ENCODE assay signal across 36 cellular contexts in genomic region chr6:156577749-156578148, GRCh38.
"Had no signal": no experiment of that assay in that cellular context is flagged by ENCODE, and none has a peak within 500 bp of the region (broad histone marks: within the 10 kb centered on the region; RNA-seq: fewer than 3 reads in every experiment).

No MANE protein-coding gene starts in this region.

- H3K27ac ChIP-seq: body of pancreas, brain microvascular endothelial cell, breast epithelium, VCaP had no signal

- H3K27me3 ChIP-seq: body of pancreas, brain microvascular endothelial cell, breast epithelium had no signal

- DNase-seq: activated B cell treated with CpG ODN at 0.5 μM for 24 hours; activated CD4-positive, alpha-beta memory T cell treated with anti-CD3 and anti-CD28 coated beads for 36 hours; activated CD4-positive, alpha-beta T cell treated with anti-CD3 and anti-CD28 coated beads for 4 hours; activated CD4-positive, alpha-beta T cell treated with anti-CD3 and anti-CD28 coated beads, Interleukin-2, amount 10 ng/mL, durations not matched to agents 24 days and 14 days; activated CD4-positive, alpha-beta T cell treated with anti-CD3 and anti-CD28 coated beads, Interleukin-2, amount 50 U/mL, for 1 hour; activated CD4-positive, alpha-beta T cell treated with anti-CD3 and anti-CD28 coated beads, Interleukin-2, amount 50 U/mL, for 4 hours; activated CD4-positive, CD25-positive, alpha-beta regulatory T cell treated with anti-CD3 and anti-CD28 coated beads, Interleukin-2, amount 50 U/mL, for 72 hours; activated CD8-positive, alpha-beta memory T cell treated with anti-CD3 and anti-CD28 coated beads, Interleukin-2, amount 50 U/mL, for 4 hours; activated CD8-positive, alpha-beta T cell treated with anti-CD3 and anti-CD28 coated beads for 36 hours; activated effector memory CD4-positive, alpha-beta T cell treated with anti-CD3 and anti-CD28 coated beads, Interleukin-2, amount 50 U/mL, for 16 hours; activated gamma-delta T cell treated with Interleukin-2 at 50 U/mL for 16 hours; activated naive CD4-positive, alpha-beta T cell; activated naive CD4-positive, alpha-beta T cell treated with anti-CD3 and anti-CD28 coated beads for 36 hours; activated naive CD4-positive, alpha-beta T cell treated with anti-CD3 and anti-CD28 coated beads, Interleukin-2, amount 50 U/mL, for 16 hours; activated naive CD8-positive, alpha-beta T cell treated with anti-CD3 and anti-CD28 coated beads for 36 hours; activated T-cell treated with anti-CD3 and anti-CD28 coated beads for 4 hours; activated T-cell treated with anti-CD3 and anti-CD28 coated beads, Interleukin-2, amount 50 U/mL, for 1 hour; activated T-cell treated with anti-CD3 and anti-CD28 coated beads, Interleukin-2, amount 50 U/mL, for 4 hours; activated T-cell treated with anti-CD3 and anti-CD28 coated beads, Interleukin-2, amount 50 U/mL, for 72 hours; amygdala; anterior cingulate cortex; body of pancreas; brain microvascular endothelial cell; central memory CD4-positive, alpha-beta T cell; T-helper 1 cell; T-helper 2 cell; T-helper 9 cell had no signal

- H3K9me3 ChIP-seq: body of pancreas had no signal

- H3K4me1 Mint-ChIP-seq: activated B cell treated with CpG ODN at 0.5 μM for 24 hours; activated CD4-positive, alpha-beta T cell treated with anti-CD3 and anti-CD28 coated beads, Interleukin-2, amount 10 ng/mL, durations not matched to agents 24 days and 14 days; activated naive CD8-positive, alpha-beta T cell treated with anti-CD3 and anti-CD28 coated beads for 36 hours; activated T-helper 17 cell treated with anti-CD3 and anti-CD28 coated beads, Interleukin-2, amount 50 U/mL, for 72 hours had no signal

- H3K4me3 ChIP-seq: body of pancreas, breast epithelium had no signal

- ATAC-seq: activated CD8-positive, alpha-beta T cell treated with anti-CD3 and anti-CD28 coated beads for 36 hours; activated naive CD4-positive, alpha-beta T cell treated with anti-CD3 and anti-CD28 coated beads, Interleukin-2, amount 50 U/mL, for 72 hours; activated T-cell treated with anti-CD3 and anti-CD28 coated beads, Interleukin-2, amount 50 U/mL, for 4 hours; activated T-cell treated with anti-CD3 and anti-CD28 coated beads, Interleukin-2, amount 50 U/mL, for 72 hours; activated T-helper 17 cell treated with anti-CD3 and anti-CD28 coated beads, Interleukin-2, amount 50 U/mL, for 72 hours; body of pancreas had no signal

- H3K4me1 ChIP-seq: body of pancreas, breast epithelium had no signal

- H3K27me3 Mint-ChIP-seq: activated B cell treated with CpG ODN at 0.5 μM for 24 hours; activated CD4-positive, alpha-beta T cell treated with anti-CD3 and anti-CD28 coated beads, Interleukin-2, amount 10 ng/mL, durations not matched to agents 24 days and 14 days had no signal

- FAIRE-seq: astrocyte, TTC549 had no signal

- H3K27ac Mint-ChIP-seq: activated B cell treated with CpG ODN at 0.5 μM for 24 hours; activated CD4-positive, alpha-beta memory T cell treated with anti-CD3 and anti-CD28 coated beads for 36 hours; activated CD4-positive, alpha-beta T cell treated with anti-CD3 and anti-CD28 coated beads, Interleukin-2, amount 10 ng/mL, durations not matched to agents 24 days and 14 days; activated CD8-positive, alpha-beta T cell treated with anti-CD3 and anti-CD28 coated beads for 36 hours; activated naive CD4-positive, alpha-beta T cell treated with anti-CD3 and anti-CD28 coated beads for 36 hours; activated naive CD4-positive, alpha-beta T cell treated with anti-CD3 and anti-CD28 coated beads, Interleukin-2, amount 50 U/mL, for 72 hours; activated naive CD8-positive, alpha-beta T cell treated with anti-CD3 and anti-CD28 coated beads for 36 hours; activated T-cell treated with anti-CD3 and anti-CD28 coated beads, Interleukin-2, amount 50 U/mL, for 72 hours; activated T-helper 1 cell treated with anti-CD3 and anti-CD28 coated beads, Interleukin-12 subunit alpha, Interleukin-12 subunit beta, Interleukin-2, Interleukin-4 antibody, amounts not matched to agents 30 ng/mL and 10 ng/mL and 1 ng/mL, durations not matched to agents 14 hours and 24 hours and 36 hours; activated T-helper 17 cell treated with anti-CD3 and anti-CD28 coated beads, Interleukin-2, amount 50 U/mL, for 72 hours; T-helper 1 cell treated with Interleukin-12 subunit alpha and Interleukin-12 subunit beta and Interleukin-4 antibody, amounts not matched to agents 30 μg/mL and 1 μg/mL, for 36 hours; T-helper 2 cell treated with Interferon-gamma antibody and Interleukin-4, amounts not matched to agents 5 μg/mL and 100 μg/mL, for 36 hours had no signal

- H3K4me3 Mint-ChIP-seq: activated B cell treated with CpG ODN at 0.5 μM for 24 hours; activated CD4-positive, alpha-beta memory T cell treated with anti-CD3 and anti-CD28 coated beads for 36 hours; activated CD4-positive, alpha-beta T cell treated with anti-CD3 and anti-CD28 coated beads, Interleukin-2, amount 10 ng/mL, durations not matched to agents 24 days and 14 days; activated CD8-positive, alpha-beta T cell treated with anti-CD3 and anti-CD28 coated beads for 36 hours; activated naive CD4-positive, alpha-beta T cell treated with anti-CD3 and anti-CD28 coated beads for 36 hours; activated naive CD8-positive, alpha-beta T cell treated with anti-CD3 and anti-CD28 coated beads for 36 hours; activated T-cell treated with anti-CD3 and anti-CD28 coated beads, Interleukin-2, amount 50 U/mL, for 4 hours; activated T-cell treated with anti-CD3 and anti-CD28 coated beads, Interleukin-2, amount 50 U/mL, for 72 hours; activated T-helper 1 cell treated with anti-CD3 and anti-CD28 coated beads, Interleukin-12 subunit alpha, Interleukin-12 subunit beta, Interleukin-2, Interleukin-4 antibody, amounts not matched to agents 30 ng/mL and 10 ng/mL and 1 ng/mL, durations not matched to agents 14 hours and 24 hours and 36 hours; activated T-helper 17 cell treated with anti-CD3 and anti-CD28 coated beads, Interleukin-2, amount 50 U/mL, for 72 hours; T-helper 1 cell treated with Interleukin-12 subunit alpha and Interleukin-12 subunit beta and Interleukin-4 antibody, amounts not matched to agents 30 μg/mL and 1 μg/mL, for 36 hours; T-helper 2 cell treated with Interferon-gamma antibody and Interleukin-4, amounts not matched to agents 5 μg/mL and 100 μg/mL, for 36 hours had no signal

- H3K36me3 ChIP-seq: brain microvascular endothelial cell, breast epithelium had no signal
